8 cellular contexts compared by ENCODE assay signal in the genomic region with DNA sequence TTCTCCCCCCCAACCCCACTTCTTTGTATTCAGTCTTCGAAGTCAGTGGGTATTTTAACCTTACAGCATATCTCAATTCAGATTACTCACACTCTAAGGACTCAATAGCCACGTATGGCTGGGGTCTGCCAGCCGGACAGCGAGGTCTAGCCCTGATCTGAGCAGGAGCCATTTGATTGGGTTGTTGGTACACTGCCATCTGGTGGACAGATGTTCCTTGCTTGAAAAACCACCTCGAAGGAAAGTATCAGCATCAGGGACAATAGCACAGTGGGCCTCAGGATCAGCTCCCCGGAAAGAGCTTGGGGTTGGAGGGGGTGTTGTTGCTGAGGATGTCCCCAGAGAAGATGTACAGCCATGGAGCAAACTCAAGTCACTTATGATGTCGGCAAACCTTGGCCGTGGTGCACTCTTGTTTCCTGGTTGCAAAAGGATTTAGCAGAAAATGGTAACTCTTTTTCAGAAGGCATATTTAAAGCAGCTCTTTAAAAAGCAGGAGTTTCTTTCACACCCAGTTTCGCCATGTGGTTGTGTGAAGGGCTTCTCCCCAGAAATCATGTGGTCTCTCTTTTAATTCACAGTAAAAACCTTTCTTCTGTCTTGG. TPM values are rescaled to one million over a fixed set of nuclear protein-coding genes. Genes with fewer than 3 reads are reported as not detected.
DNase-seq lines count a peak whose midpoint lies in the region; TF ChIP-seq lines count a peak whose summit lies in the region.

No MANE protein-coding gene starts in this region.

- H3K4me3 ChIP-seq in fibroblast of villous mesenchyme (ENCODE audit: low read depth, low read length) = no peak overlapping the region

- H3K4me3 Mint-ChIP-seq in activated T-helper 1 cell treated with anti-CD3 and anti-CD28 coated beads, Interleukin-12 subunit alpha, Interleukin-12 subunit beta, Interleukin-2, Interleukin-4 antibody, amounts not matched to agents 30 ng/mL and 10 ng/mL and 1 ng/mL, durations not matched to agents 14 hours and 24 hours and 36 hours = no peak overlapping the region

- in situ Hi-C loops in KBM-7 (cut with MboI; ENCODE audit: low pct_unique_long_range_greater_than_20kb, low sequenced_read_pairs) = no loop called here

- intact Hi-C loops in activated T-helper 1 cell treated with anti-CD3 and anti-CD28 coated beads, Interleukin-12 subunit alpha, Interleukin-12 subunit beta, Interleukin-2, Interleukin-4 antibody, amounts not matched to agents 30 ng/mL and 10 ng/mL and 1 ng/mL, durations not matched to agents 14 hours and 24 hours and 36 hours (cut with micrococcal nuclease) = loop anchor here (1.0 to 2.0 kb wide), 4 partner anchors 82 to 321 kb away; no protein-coding TSS in a partner anchor

- no peaks in the 10 kb centered on the region for H3K36me3 Mint-ChIP-seq in activated T-helper 1 cell treated with anti-CD3 and anti-CD28 coated beads, Interleukin-12 subunit alpha, Interleukin-12 subunit beta, Interleukin-2, Interleukin-4 antibody, amounts not matched to agents 30 ng/mL and 10 ng/mL and 1 ng/mL, durations not matched to agents 14 hours and 24 hours and 36 hours (ENCODE audit: low read depth)

- DNase-seq in NCI-H2107 (lab: John Stamatoyannopoulos, UW) = peak; percentile 12
- no peak for DNase-seq in NCI-H2107 treated with DMSO at 0.1 percent for 48 hours (lab: John Stamatoyannopoulos, UW; ENCODE audit: unreplicated experiment)
- peak; percentile 85 for DNase-seq in KBM-7
- DNase-seq in RPMI7951 (ENCODE audit: low read depth) = peak; percentile 59
- DNase-seq in activated T-helper 1 cell treated with anti-CD3 and anti-CD28 coated beads, Interleukin-12 subunit alpha, Interleukin-12 subunit beta, Interleukin-2, Interleukin-4 antibody, amounts not matched to agents 30 ng/mL and 10 ng/mL and 1 ng/mL, durations not matched to agents 14 hours and 24 hours and 36 hours (ENCODE audit: low spot score) = peak; percentile 20
- peak; percentile 71 for DNase-seq in fibroblast of villous mesenchyme (ENCODE audit: low read depth)
- peak in 43 of 56 donors; percentile 6 to 73 (median 32) for DNase-seq in nucleus accumbens (lab: John Stamatoyannopoulos, UW)
- no peak for DNase-seq in DMS153 (lab: John Stamatoyannopoulos, UW)

- TF ChIP-seq CTCF in fibroblast of villous mesenchyme (IDR thresholded peaks at IDR 0.05; ENCODE audit: insufficient read depth, low read depth, low read length) = peak; percentile 83

- no peaks in the 10 kb centered on the region for H3K4me1 Mint-ChIP-seq in activated T-helper 1 cell treated with anti-CD3 and anti-CD28 coated beads, Interleukin-12 subunit alpha, Interleukin-12 subunit beta, Interleukin-2, Interleukin-4 antibody, amounts not matched to agents 30 ng/mL and 10 ng/mL and 1 ng/mL, durations not matched to agents 14 hours and 24 hours and 36 hours (ENCODE audit: low read depth)

- no peak overlapping the region for H3K27ac Mint-ChIP-seq in activated T-helper 1 cell treated with anti-CD3 and anti-CD28 coated beads, Interleukin-12 subunit alpha, Interleukin-12 subunit beta, Interleukin-2, Interleukin-4 antibody, amounts not matched to agents 30 ng/mL and 10 ng/mL and 1 ng/mL, durations not matched to agents 14 hours and 24 hours and 36 hours

- H3K9me3 Mint-ChIP-seq in activated T-helper 1 cell treated with anti-CD3 and anti-CD28 coated beads, Interleukin-12 subunit alpha, Interleukin-12 subunit beta, Interleukin-2, Interleukin-4 antibody, amounts not matched to agents 30 ng/mL and 10 ng/mL and 1 ng/mL, durations not matched to agents 14 hours and 24 hours and 36 hours = no peaks in the 10 kb centered on the region

- peaks cover 25% of the 10 kb centered on the region for H3K27me3 Mint-ChIP-seq in activated T-helper 1 cell treated with anti-CD3 and anti-CD28 coated beads, Interleukin-12 subunit alpha, Interleukin-12 subunit beta, Interleukin-2, Interleukin-4 antibody, amounts not matched to agents 30 ng/mL and 10 ng/mL and 1 ng/mL, durations not matched to agents 14 hours and 24 hours and 36 hours (ENCODE audit: insufficient read depth)

RNA-seq across cellular contexts. Expression of gene KCNMB1, which starts 31.7 kb away (rescaled TPM):
- total RNA-seq in RPMI7951 (2014; rRNA removed; shearing (Covaris generic)) = not detected in 2 replicates
- total RNA-seq in activated T-helper 1 cell treated with anti-CD3 and anti-CD28 coated beads, Interleukin-12 subunit alpha, Interleukin-12 subunit beta, Interleukin-2, Interleukin-4 antibody, amounts not matched to agents 30 ng/mL and 10 ng/mL and 1 ng/mL, durations not matched to agents 14 hours and 24 hours and 36 hours = 0.03 TPM in 1 of 2 replicates, not detected in the other
- under 0.01 TPM in 1 of 2 replicates, not detected in the other for total RNA-seq in fibroblast of villous mesenchyme

Comparison
In these comparisons a context has a peak if more than half of its experiments do, and no peak if none do; other contexts are left out.
1. DNase-seq: peak in NCI-H2107 (single experiment), KBM-7 (single experiment), RPMI7951 (single experiment), activated T-helper 1 cell treated with anti-CD3 and anti-CD28 coated beads, Interleukin-12 subunit alpha, Interleukin-12 subunit beta, Interleukin-2, Interleukin-4 antibody, amounts not matched to agents 30 ng/mL and 10 ng/mL and 1 ng/mL, durations not matched to agents 14 hours and 24 hours and 36 hours (single experiment), fibroblast of villous mesenchyme (single experiment) and nucleus accumbens (43 of 56); none in NCI-H2107 treated with DMSO at 0.1 percent for 48 hours (single experiment) and DMS153 (single experiment).